ENCODE assay signal across 20 cellular contexts in genomic region chr3:89948008-89948407, GRCh38.
DNase-seq lines count a peak whose midpoint lies in the region; ATAC-seq and TF ChIP-seq lines count a peak whose summit lies in the region.
"Had no signal": no experiment of that assay in that cellular context is flagged by ENCODE, and none has a peak within 500 bp of the region (broad histone marks: within the 10 kb centered on the region; RNA-seq: fewer than 3 reads in every experiment).

No MANE protein-coding gene starts in this region.

- no peaks in the 10 kb centered on the region for H3K27me3 ChIP-seq in right cardiac atrium (ENCODE audit: control insufficient read depth, insufficient read depth)
- H3K27me3 ChIP-seq: BLaER1 had no signal

- no peak overlapping the region for H3K4me3 ChIP-seq in right cardiac atrium (ENCODE audit: low read length)
- no peak overlapping the region for H3K4me3 ChIP-seq in HEK293 (ENCODE audit: low read depth, low read length)
- H3K4me3 ChIP-seq: A549, BLaER1, GM23338 had no signal

- POLR2A ChIA-PET in HEK293 (lab: Yijun Ruan, JAX) = no interaction called here

- intact Hi-C loops in Right ventricle myocardium inferior (cut with DNase I) (no loop called here), right cardiac atrium (cut with DNase I) (no loop called here), left colon (cut with DNase I, micrococcal nuclease) (no loop called here), sciatic nerve (cut with DNase I) (no loop called here), natural killer cell (cut with micrococcal nuclease) (no loop called here)

- peaks cover 8% of the 10 kb centered on the region for H3K36me3 Mint-ChIP-seq in natural killer cell
- H3K36me3 Mint-ChIP-seq: CD14-positive monocyte; CD4-positive, alpha-beta memory T cell had no signal

- no peak overlapping the region for H3K27ac Mint-ChIP-seq in natural killer cell
- H3K27ac Mint-ChIP-seq: CD14-positive monocyte; CD4-positive, alpha-beta memory T cell; HFFc6 had no signal

- DNase-seq in Right ventricle myocardium inferior (ENCODE audit: missing footprints) (no peak), right cardiac atrium (no peak), left colon (peak in 1 of 2 donors; percentile 15), sciatic nerve (ENCODE audit: low spot score) (no peak), kidney tubule cell (ENCODE audit: low spot score) (no peak), natural killer cell (no peak)
- DNase-seq: AML-193, Calu3, DMS79 treated with DMSO at 0.1 percent for 48 hours, GF-D8, HFFc6, IMR-90 had no signal

- no peak for TF ChIP-seq CTCF in HEK293 (tag by site-specific recombination; IDR thresholded peaks at IDR 0.05)
- TF ChIP-seq CTCF in natural killer cell (IDR thresholded peaks at IDR 0.05) = no peak

- peaks cover 10% of the 10 kb centered on the region in 2 donors for H3K9me3 Mint-ChIP-seq in natural killer cell

- no peaks in the 10 kb centered on the region for H3K9me3 ChIP-seq in right cardiac atrium (ENCODE audit: control insufficient read depth, low read length)
- no peaks in the 10 kb centered on the region for H3K9me3 ChIP-seq in HEK293 (ENCODE audit: control insufficient read depth, insufficient read depth, low read depth, low read length)
- H3K9me3 ChIP-seq: A549, BLaER1 had no signal

- CTCF ChIA-PET in HEK293 (lab: Yijun Ruan, JAX) = interaction anchor here (0.7 kb wide), 1 partner anchor 49 kb away, joined by 3 read pairs; no protein-coding TSS in a partner anchor

- no peaks in the 10 kb centered on the region for H3K4me1 Mint-ChIP-seq in natural killer cell
- H3K4me1 Mint-ChIP-seq: CD14-positive monocyte; CD4-positive, alpha-beta memory T cell had no signal

- no peak overlapping the region for H3K27ac ChIP-seq in right cardiac atrium (ENCODE audit: low read length)
- no peak overlapping the region for H3K27ac ChIP-seq in HEK293 (ENCODE audit: extremely low read depth, low read depth, low read length)
- H3K27ac ChIP-seq: 22Rv1, A549, BLaER1 had no signal

- peak; percentile 54 for ATAC-seq in Right ventricle myocardium inferior
- no peak for ATAC-seq in right cardiac atrium
- ATAC-seq in left colon = peak; percentile 4
- peak; percentile 28 for ATAC-seq in sciatic nerve
- no peak for ATAC-seq in HG03159 (IDR thresholded peaks at IDR 0.05; ENCODE audit: unreplicated experiment)
- no peak for ATAC-seq in natural killer cell
- ATAC-seq: A549 had no signal

- H3K4me1 ChIP-seq in right cardiac atrium (ENCODE audit: control insufficient read depth, insufficient read depth, low read length) (no peaks in the 10 kb centered on the region), HEK293 (ENCODE audit: control insufficient read depth, insufficient read depth, low read length) (no peaks in the 10 kb centered on the region)
- H3K4me1 ChIP-seq: A549, BLaER1 had no signal

- H3K27me3 Mint-ChIP-seq in natural killer cell (ENCODE audit: low read depth in 2 of 2) = no peaks in the 10 kb centered on the region
- H3K27me3 Mint-ChIP-seq: CD4-positive, alpha-beta memory T cell had no signal

- no peaks in the 10 kb centered on the region for H3K36me3 ChIP-seq in HEK293 (ENCODE audit: control insufficient read depth in 2 of 2, insufficient read depth in 1 of 2, low read length in 2 of 2)
- H3K36me3 ChIP-seq: BLaER1 had no signal

- no peak overlapping the region for H3K4me3 Mint-ChIP-seq in natural killer cell
- H3K4me3 Mint-ChIP-seq: CD14-positive monocyte; CD4-positive, alpha-beta memory T cell; GM23338; HFFc6 had no signal

TF ChIP-seq in HEK293, 187 proteins besides CTCF, POLR2A, EP300 and RAD21:
- TF ChIP-seq ZNF571 (tag by site-specific recombination; IDR thresholded peaks at IDR 0.05) (no peak), GLIS1 (tag by site-specific recombination; IDR thresholded peaks at IDR 0.05) (peak; percentile 48)

Comparison
In these comparisons a context has a peak if more than half of its experiments do, and no peak if none do; other contexts are left out.
1. ATAC-seq: peak in Right ventricle myocardium inferior (single experiment), left colon (single experiment) and sciatic nerve (single experiment); none in right cardiac atrium (0 of 2), HG03159 (single experiment) and natural killer cell (0 of 3).